ENCODE assay signal across 8 cellular contexts in the genomic region with DNA sequence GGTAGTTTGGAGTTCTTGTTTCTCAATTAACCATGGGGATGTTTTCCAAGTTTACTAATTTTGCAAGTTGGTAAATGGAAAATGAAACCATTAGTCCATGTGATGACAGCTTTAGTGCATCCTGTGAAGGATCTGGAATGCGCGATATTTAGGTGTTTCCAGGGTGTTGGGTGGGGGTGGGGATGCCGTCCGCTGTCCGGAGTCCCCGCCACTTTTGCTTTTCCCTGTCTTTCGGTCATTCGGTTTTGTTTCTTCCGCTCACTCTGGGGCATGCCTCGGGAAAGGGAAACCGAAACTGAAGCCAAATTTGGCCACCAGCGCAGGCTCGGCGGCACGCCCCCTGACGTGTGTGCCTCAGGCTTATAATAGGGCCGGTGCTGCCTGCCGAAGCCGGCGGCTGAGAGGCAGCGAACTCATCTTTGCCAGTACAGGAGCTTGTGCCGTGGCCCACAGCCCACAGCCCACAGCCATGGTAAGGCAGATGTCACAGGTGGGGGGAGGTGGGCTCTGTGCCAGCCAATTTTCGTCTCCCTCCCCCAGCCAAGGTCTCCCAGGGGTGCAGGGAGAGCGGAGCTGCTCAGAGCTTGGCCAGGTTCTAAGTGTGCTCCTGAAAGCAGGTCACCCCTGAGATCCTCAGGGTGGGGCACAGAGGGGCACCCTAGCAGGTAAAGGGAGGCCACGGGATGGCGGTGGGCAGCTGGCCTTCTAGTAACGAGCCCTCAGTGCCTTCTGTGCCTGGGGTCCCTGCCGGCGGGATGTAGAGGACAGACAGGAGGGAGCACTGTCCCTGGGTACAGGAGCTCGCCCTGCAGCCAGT. TPM values are rescaled to one million over a fixed set of nuclear protein-coding genes. Genes with fewer than 3 reads are reported as not detected.
A peak's percentile ranks its signal among the peaks of the same experiment; 100 is the strongest.
DNase-seq lines count a peak whose midpoint lies in the region; ATAC-seq lines count a peak whose summit lies in the region.

ISG15 (plus strand) TSS at position 393 of the 817 bp plus-strand sequence; CDS start at position 470, 77 bp downstream.

- peak within 1 kb of the TSS; percentile 73 for H3K4me2 ChIP-seq in mesendoderm (ENCODE audit: low read length)

- H3K23ac ChIP-seq in mesendoderm (ENCODE audit: low read length): peak within 1 kb of the TSS; percentile 95

- H3K4me1 ChIP-seq in endocrine pancreas (ENCODE audit: control insufficient read depth, insufficient read depth, low read length) (no peaks in the 10 kb centered on the region), mesendoderm (ENCODE audit: control insufficient read depth, low read depth, low read length) (no peaks in the 10 kb centered on the region)

- peak within 1 kb of the TSS; percentile 23 for H3K18ac ChIP-seq in mesendoderm (ENCODE audit: low read length)

- H2AK5ac ChIP-seq in mesendoderm (ENCODE audit: low read length): peak within 1 kb of the TSS; percentile 69

- ATAC-seq in GM18870 (IDR thresholded peaks at IDR 0.05; ENCODE audit: unreplicated experiment) (peak; percentile 52), HG03135 (IDR thresholded peaks at IDR 0.05; ENCODE audit: unreplicated experiment) (peak; percentile 79)

- no peak within 1 kb of the TSS for H3K27ac ChIP-seq in mesendoderm (ENCODE audit: low read depth, low read length)

- H2BK5ac ChIP-seq in mesendoderm (ENCODE audit: low read length): no peak within 1 kb of the TSS

- no peaks in the 10 kb centered on the region for H3K79me2 ChIP-seq in mesendoderm (ENCODE audit: control insufficient read depth, insufficient read depth, low read length)

- no peak within 1 kb of the TSS for H2BK15ac ChIP-seq in mesendoderm (replicated peaks; ENCODE audit: low read depth)

- no peak within 1 kb of the TSS for H2BK120ac ChIP-seq in mesendoderm (ENCODE audit: low read depth, low read length)

- H4K8ac ChIP-seq in mesendoderm (ENCODE audit: low read depth, low read length): no peak within 1 kb of the TSS

- peak within 1 kb of the TSS; percentile 93 for H3K56ac ChIP-seq in mesendoderm (ENCODE audit: low read length)

- no peaks in the 10 kb centered on the region for H3K9me3 ChIP-seq in endocrine pancreas (ENCODE audit: control insufficient read depth, low read length)

- no peaks in the 10 kb centered on the region for H3K36me3 ChIP-seq in endocrine pancreas (ENCODE audit: control insufficient read depth, insufficient read depth, low read length)
- no peaks in the 10 kb centered on the region for H3K36me3 ChIP-seq in mesendoderm (ENCODE audit: control insufficient read depth, insufficient read depth, low read length)

- no peaks in the 10 kb centered on the region for H3K79me1 ChIP-seq in mesendoderm (ENCODE audit: low read length)

- H3K27me3 ChIP-seq in endocrine pancreas (ENCODE audit: control insufficient read depth, insufficient read depth, low read length) (no peaks in the 10 kb centered on the region), mesendoderm (ENCODE audit: insufficient read depth, low read length, poor library complexity) (no peaks in the 10 kb centered on the region)

- WGBS in mesendoderm (ENCODE audit: extremely low coverage, insufficient coverage, low lambda C conversion rate): no CpG with 5 or more reads among the region's 30 CpGs

- DNase-seq in AG08396 (ENCODE audit: low spot score): peak; percentile 83
- DNase-seq in NK-92 (lab: John Stamatoyannopoulos, UW; ENCODE audit: unreplicated experiment): peak; percentile 54
- peak; percentile 77 to 84 for DNase-seq in activated CD8-positive, alpha-beta memory T cell treated with anti-CD3 and anti-CD28 coated beads for 4 hours (ENCODE audit: low read depth in 2 of 2)
- peak; percentile 81 for DNase-seq in mesendoderm
- peak; percentile 81 for DNase-seq in stimulated activated CD8-positive, alpha-beta memory T cell treated with anti-CD3 and anti-CD28 coated beads, Interleukin-15, amount 100 ng/mL, for 1 hour (ENCODE audit: low read depth)

- H3K9ac ChIP-seq in endocrine pancreas (ENCODE audit: control insufficient read depth, insufficient read depth, low read length): peak within 1 kb of the TSS; percentile 63
- peak within 1 kb of the TSS; percentile 72 for H3K9ac ChIP-seq in mesendoderm (ENCODE audit: low read length)

- H3K4me3 ChIP-seq in endocrine pancreas (ENCODE audit: control insufficient read depth, insufficient read depth, low read length) (peak within 1 kb of the TSS; percentile 85), mesendoderm (ENCODE audit: low read length) (no peak within 1 kb of the TSS)

- H3K4ac ChIP-seq in mesendoderm (ENCODE audit: low read depth, low read length): peak within 1 kb of the TSS; percentile 46

- H4K5ac ChIP-seq in mesendoderm (ENCODE audit: low read length): no peak within 1 kb of the TSS

RNA-seq across cellular contexts. Expression of gene ISG15, which starts in this region (rescaled TPM):
- polyA plus RNA-seq in mesendoderm (2013, experiment 1 of 2): 13.2 TPM
- 12.9 TPM for polyA plus RNA-seq in mesendoderm (2013, experiment 2 of 2)
